ENCODE assay signal across 15 cellular contexts in genomic region chr17:3528604-3529511, GRCh38. TPM values are rescaled to one million over a fixed set of nuclear protein-coding genes. Genes with fewer than 3 reads are reported as not detected.
A peak's percentile ranks its signal among the peaks of the same experiment; 100 is the strongest.
DNase-seq lines count a peak whose midpoint lies in the region; ATAC-seq, FAIRE-seq and TF ChIP-seq lines count a peak whose summit lies in the region.
"Had no signal": no experiment of that assay in that cellular context is flagged by ENCODE, and none has a peak within 500 bp of the region (broad histone marks: within the 10 kb centered on the region; RNA-seq: fewer than 3 reads in every experiment).

No MANE protein-coding gene starts in this region.

- no peaks in the 10 kb centered on the region for H3K27me3 ChIP-seq in foreskin keratinocyte
- no peaks in the 10 kb centered on the region for H3K27me3 ChIP-seq in gastrocnemius medialis

- in situ Hi-C loops in gastrocnemius medialis (cut with MboI; ENCODE audit: low sequenced_read_pairs in 4 of 4), result no loop called here

- ATAC-seq in WTC11, result peak; percentile 33
- ATAC-seq in foreskin keratinocyte, result peak; percentile 36
- ATAC-seq in sciatic nerve, result peak; percentile 3
- no peak for ATAC-seq in gastrocnemius medialis
- no peak for ATAC-seq in HG03469 (IDR thresholded peaks at IDR 0.05; ENCODE audit: unreplicated experiment)

- no peak overlapping the region for H3K4me3 Mint-ChIP-seq in WTC11
- H3K4me3 Mint-ChIP-seq: activated CD4-positive, alpha-beta memory T cell treated with anti-CD3 and anti-CD28 coated beads, Interleukin-2, amount 10 ng/mL, durations not matched to agents 7 days and 5 days; CD4-positive, alpha-beta T cell had no signal

- POLR2A ChIA-PET in WTC11 (lab: Charles Lee), result interaction anchor here (0.5 kb wide), 1 partner anchor 1329 kb away, joined by 3 read pairs; no protein-coding TSS in a partner anchor

- H3K27ac ChIP-seq in foreskin keratinocyte, result no peak overlapping the region
- H3K27ac ChIP-seq in gastrocnemius medialis, result no peak overlapping the region

- no peak overlapping the region for H3K4me3 ChIP-seq in gastrocnemius medialis

- FAIRE-seq in H54 (lab: Jason Lieb, UNC), result no peak

- no peaks in the 10 kb centered on the region for H3K36me3 Mint-ChIP-seq in WTC11

- intact Hi-C loops in sciatic nerve (cut with DNase I), result no loop called here
- intact Hi-C loops in gastrocnemius medialis (cut with DNase I; ENCODE audit: low total_unique reads), result no loop called here

- TF ChIP-seq CTCF in WTC11 (IDR thresholded peaks at IDR 0.05) (no peak), foreskin keratinocyte (conservative IDR thresholded peaks at IDR 0.05) (no peak), gastrocnemius medialis (IDR thresholded peaks at IDR 0.05 in 4 of 5, conservative IDR thresholded peaks at IDR 0.05 in 1 of 5) (no peak)

- no peaks in the 10 kb centered on the region; the same call in 1 of the 2 replicates for H3K9me3 Mint-ChIP-seq in WTC11
- H3K9me3 Mint-ChIP-seq: activated CD4-positive, alpha-beta memory T cell treated with anti-CD3 and anti-CD28 coated beads, Interleukin-2, amount 10 ng/mL, durations not matched to agents 7 days and 5 days; CD4-positive, alpha-beta T cell had no signal

- DNase-seq in H54 (ENCODE audit: insufficient read length, low spot score) (peak; percentile 81), WTC11 (ENCODE audit: low spot score) (no peak), foreskin keratinocyte (peak in 1 of 2 donors; percentile 5), sciatic nerve (ENCODE audit: low spot score) (peak; percentile 59), gastrocnemius medialis (no peak), AML-193 (lab: John Stamatoyannopoulos, UW) (no peak), OCI-M2 (lab: John Stamatoyannopoulos, UW; ENCODE audit: unreplicated experiment) (no peak)
- DNase-seq: activated CD4-positive, alpha-beta memory T cell treated with anti-CD3 and anti-CD28 coated beads, Interleukin-2, amount 10 ng/mL, durations not matched to agents 7 days and 5 days; CD4-positive, alpha-beta T cell; glutamatergic neuron; NCI-H345; stimulated activated CD4-positive, alpha-beta T cell treated with anti-CD3 and anti-CD28 coated beads, Interleukin-4, amount 100 ng/mL, for 24 hours; stimulated activated naive CD4-positive, alpha-beta T cell treated with Interleukin-2 at 50 U/mL for 16 hours; T1000 had no signal

- H3K27ac Mint-ChIP-seq in WTC11, result no peak overlapping the region
- H3K27ac Mint-ChIP-seq: activated CD4-positive, alpha-beta memory T cell treated with anti-CD3 and anti-CD28 coated beads, Interleukin-2, amount 10 ng/mL, durations not matched to agents 7 days and 5 days; CD4-positive, alpha-beta T cell had no signal

- H3K27me3 Mint-ChIP-seq in WTC11 (ENCODE audit: low read depth), result no peaks in the 10 kb centered on the region; the same call in 1 of the 2 replicates
- H3K27me3 Mint-ChIP-seq: activated CD4-positive, alpha-beta memory T cell treated with anti-CD3 and anti-CD28 coated beads, Interleukin-2, amount 10 ng/mL, durations not matched to agents 7 days and 5 days had no signal

- CTCF ChIA-PET in WTC11 (lab: Charles Lee), result interaction anchor here (1.0 kb wide), 1 partner anchor 74 kb away, joined by 3 read pairs; no protein-coding TSS in a partner anchor

- TF ChIP-seq POLR2A in H54 (IDR thresholded peaks at IDR 0.05; ENCODE audit: low read depth, low read length) (no peak), gastrocnemius medialis (IDR thresholded peaks at IDR 0.05) (no peak)

- peaks cover 23% of the 10 kb centered on the region for H3K4me1 Mint-ChIP-seq in WTC11

- no peaks in the 10 kb centered on the region for H3K4me1 ChIP-seq in foreskin keratinocyte
- H3K4me1 ChIP-seq in gastrocnemius medialis, result peaks cover 0 to 2% of the 10 kb centered on the region in 2 donors

- H3K9me3 ChIP-seq in gastrocnemius medialis, result no peaks in the 10 kb centered on the region

- no peaks in the 10 kb centered on the region for H3K36me3 ChIP-seq in gastrocnemius medialis

TF ChIP-seq in WTC11, 78 proteins besides CTCF, POLR2A, EP300 and RAD21:
- no peak for TF ChIP-seq FOXK1 (CRISPR knock-in tag; IDR thresholded peaks at IDR 0.05)
- no peak for TF ChIP-seq ZNF317 (CRISPR knock-in tag; IDR thresholded peaks at IDR 0.05; ENCODE audit: borderline replicate concordance, low read depth)
- no peak for TF ChIP-seq GABPB1 (CRISPR knock-in tag; IDR thresholded peaks at IDR 0.05)
- TF ChIP-seq ETV6 (CRISPR knock-in tag; IDR thresholded peaks at IDR 0.05), result no peak
- no peak for TF ChIP-seq ZBTB21 (CRISPR knock-in tag; IDR thresholded peaks at IDR 0.05; ENCODE audit: borderline replicate concordance)

RNA-seq across cellular contexts. Expression of gene TRPV3, which starts 28.8 kb away (rescaled TPM):
- total RNA-seq in WTC11 (2021) (0.35 to 0.82 TPM (median 0.53 TPM) in 3 replicates), foreskin keratinocyte (7.7 and 14.8 TPM in 2 replicates), sciatic nerve (13.0 TPM), gastrocnemius medialis (1 to 10 TPM; 1.3 to 3.8 (median 1.6) TPM)
- 2.3 and 3.5 TPM in 2 replicates for polyA plus RNA-seq in foreskin keratinocyte

RNA-seq across cellular contexts. Expression of gene ASPA, which starts 53.1 kb away (rescaled TPM):
- total RNA-seq in WTC11 (2021) (0.04 TPM in 1 of 3 replicates, not detected in the others), foreskin keratinocyte (not detected in 2 replicates), sciatic nerve (41.6 TPM), gastrocnemius medialis (1 to 10 TPM in 3 of 4 donors, under 1 TPM in 1; 0.89 to 4.8 (median 1.4) TPM)
- not detected in 2 replicates for polyA plus RNA-seq in foreskin keratinocyte
- total RNA-seq: activated CD4-positive, alpha-beta memory T cell treated with anti-CD3 and anti-CD28 coated beads, Interleukin-2, amount 10 ng/mL, durations not matched to agents 7 days and 5 days; CD4-positive, alpha-beta T cell had no signal

RNA-seq across cellular contexts. Expression of gene SPATA22, which starts 57.2 kb away (rescaled TPM):
- total RNA-seq in WTC11 (2021) (not detected in 3 replicates), foreskin keratinocyte (not detected in 2 replicates), sciatic nerve (0.67 TPM), gastrocnemius medialis (under 1 TPM in 2 of 4 donors, not detected in 2; 0.22 to 0.23 TPM)
- polyA plus RNA-seq in foreskin keratinocyte, result not detected in 2 replicates
- total RNA-seq: activated CD4-positive, alpha-beta memory T cell treated with anti-CD3 and anti-CD28 coated beads, Interleukin-2, amount 10 ng/mL, durations not matched to agents 7 days and 5 days had no signal

Comparison
In these comparisons a context has a peak if more than half of its experiments do, and no peak if none do; other contexts are left out.
1. DNase-seq: peak in H54 (single experiment) and sciatic nerve (single experiment); none in WTC11 (single experiment), gastrocnemius medialis (0 of 2), AML-193 (0 of 2) and OCI-M2 (single experiment).
2. ATAC-seq: peak in WTC11 (single experiment), foreskin keratinocyte (single experiment) and sciatic nerve (single experiment); none in gastrocnemius medialis (0 of 2) and HG03469 (single experiment).